22 cellular contexts compared by ENCODE assay signal in the genomic region with DNA sequence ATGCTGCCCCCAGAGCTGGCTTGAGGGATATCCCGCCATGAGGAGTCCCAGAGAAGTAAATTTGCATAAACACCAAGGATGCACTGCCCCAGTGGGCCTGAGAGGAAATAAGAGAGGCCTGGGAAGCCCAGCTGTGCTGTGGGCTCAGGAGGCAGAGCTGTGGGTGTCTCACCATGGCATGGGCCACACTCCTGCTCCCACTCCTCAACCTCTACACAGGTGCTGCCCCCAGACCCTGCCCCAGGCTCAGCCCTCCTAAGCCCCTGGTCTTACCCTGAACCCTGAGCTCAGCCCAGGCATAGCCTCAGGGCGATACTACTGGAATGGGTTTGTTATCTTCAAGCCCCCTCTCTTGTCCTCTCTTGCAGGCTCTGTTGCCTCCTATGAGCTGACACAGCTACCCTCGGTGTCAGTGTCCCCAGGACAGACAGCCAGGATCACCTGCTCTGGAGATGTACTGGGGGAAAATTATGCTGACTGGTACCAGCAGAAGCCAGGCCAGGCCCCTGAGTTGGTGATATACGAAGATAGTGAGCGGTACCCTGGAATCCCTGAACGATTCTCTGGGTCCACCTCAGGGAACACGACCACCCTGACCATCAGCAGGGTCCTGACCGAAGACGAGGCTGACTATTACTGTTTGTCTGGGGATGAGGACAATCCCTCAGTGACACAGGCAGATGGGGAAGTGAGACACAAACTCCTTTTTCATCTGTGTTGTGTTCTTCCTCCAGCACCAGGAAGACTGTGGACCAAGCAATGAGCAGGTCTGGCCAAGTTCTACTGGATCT. TPM values are rescaled to one million over a fixed set of nuclear protein-coding genes. Genes with fewer than 3 reads are reported as not detected.
"Had no signal": no experiment of that assay in that cellular context is flagged by ENCODE, and none has a peak within 500 bp of the region (broad histone marks: within the 10 kb centered on the region; RNA-seq: fewer than 3 reads in every experiment).

No MANE protein-coding gene starts in this region.

- H3K4me1 ChIP-seq: body of pancreas, esophagus squamous epithelium, right atrium auricular region, tibial nerve had no signal

- H3K36me3 Mint-ChIP-seq: immature natural killer cell; naive thymus-derived CD4-positive, alpha-beta T cell; stimulated activated naive B cell treated with anti-CD40 and anti-IgM and Interleukin-4, amounts not matched to agents 10 μg/mL and 1 μg/mL and 100 μg/mL, for 72 hours had no signal

- ATAC-seq: body of pancreas; left cardiac atrium; naive thymus-derived CD4-positive, alpha-beta T cell had no signal

- H3K27me3 Mint-ChIP-seq: stimulated activated naive B cell treated with anti-CD40 and anti-IgM and Interleukin-4, amounts not matched to agents 10 μg/mL and 1 μg/mL and 100 μg/mL, for 72 hours had no signal

- H3K27ac Mint-ChIP-seq: activated T-helper 1 cell treated with anti-CD3 and anti-CD28 coated beads, Interleukin-12 subunit alpha, Interleukin-12 subunit beta, Interleukin-2, Interleukin-4 antibody, amounts not matched to agents 30 ng/mL and 10 ng/mL and 1 ng/mL, durations not matched to agents 14 hours and 24 hours and 36 hours; stimulated activated naive B cell treated with anti-CD40 and anti-IgM and Interleukin-4, amounts not matched to agents 10 μg/mL and 1 μg/mL and 100 μg/mL, for 72 hours had no signal

- H3K9me3 ChIP-seq: body of pancreas, esophagus squamous epithelium, neutrophil, right atrium auricular region, tibial nerve had no signal

- H3K36me3 ChIP-seq: esophagus squamous epithelium, neutrophil, right atrium auricular region, tibial nerve had no signal

- H3K4me1 Mint-ChIP-seq: naive thymus-derived CD4-positive, alpha-beta T cell had no signal

- H3K4me3 ChIP-seq: body of pancreas, esophagus squamous epithelium, lung, right atrium auricular region, smooth muscle cell, tibial nerve had no signal

- H3K27ac ChIP-seq: body of pancreas, esophagus squamous epithelium, neutrophil, right atrium auricular region, tibial nerve had no signal

- H3K27me3 ChIP-seq: body of pancreas, neutrophil, right atrium auricular region, tibial nerve had no signal

- DNase-seq: activated CD4-positive, alpha-beta T cell treated with anti-CD3 and anti-CD28 coated beads, Interleukin-2, amount 50 U/mL, for 4 hours; activated naive CD4-positive, alpha-beta T cell treated with anti-CD3 and anti-CD28 coated beads, Interleukin-2, amount 50 U/mL, for 16 hours; amniotic stem cell; body of pancreas; cerebellar nuclear complex; esophagus squamous epithelium; glutamatergic neuron; immature natural killer cell; left cardiac atrium; naive thymus-derived CD4-positive, alpha-beta T cell; stimulated activated naive B cell treated with anti-CD40 and anti-IgM and Interleukin-4, amounts not matched to agents 10 μg/mL and 1 μg/mL and 100 μg/mL, for 72 hours; T-helper 2 cell had no signal

- H3K4me3 Mint-ChIP-seq: activated T-helper 1 cell treated with anti-CD3 and anti-CD28 coated beads, Interleukin-12 subunit alpha, Interleukin-12 subunit beta, Interleukin-2, Interleukin-4 antibody, amounts not matched to agents 30 ng/mL and 10 ng/mL and 1 ng/mL, durations not matched to agents 14 hours and 24 hours and 36 hours; immature natural killer cell; naive thymus-derived CD4-positive, alpha-beta T cell; stimulated activated naive B cell treated with anti-CD40 and anti-IgM and Interleukin-4, amounts not matched to agents 10 μg/mL and 1 μg/mL and 100 μg/mL, for 72 hours had no signal

- H3K9me3 Mint-ChIP-seq: activated T-helper 1 cell treated with anti-CD3 and anti-CD28 coated beads, Interleukin-12 subunit alpha, Interleukin-12 subunit beta, Interleukin-2, Interleukin-4 antibody, amounts not matched to agents 30 ng/mL and 10 ng/mL and 1 ng/mL, durations not matched to agents 14 hours and 24 hours and 36 hours; immature natural killer cell; naive thymus-derived CD4-positive, alpha-beta T cell; stimulated activated naive B cell treated with anti-CD40 and anti-IgM and Interleukin-4, amounts not matched to agents 10 μg/mL and 1 μg/mL and 100 μg/mL, for 72 hours had no signal

- H3K4me2 ChIP-seq: smooth muscle cell had no signal

RNA-seq across cellular contexts. Expression of gene GGTLC2, which starts 59.9 kb away (rescaled TPM):
- total RNA-seq: activated T-helper 1 cell treated with anti-CD3 and anti-CD28 coated beads, Interleukin-12 subunit alpha, Interleukin-12 subunit beta, Interleukin-2, Interleukin-4 antibody, amounts not matched to agents 30 ng/mL and 10 ng/mL and 1 ng/mL, durations not matched to agents 14 hours and 24 hours and 36 hours; body of pancreas; dermis microvascular lymphatic vessel endothelial cell; esophagus squamous epithelium; left cardiac atrium; mononuclear cell; naive thymus-derived CD4-positive, alpha-beta T cell; posterior vena cava; right atrium auricular region; smooth muscle cell; subcutaneous adipose tissue; tibial nerve had no signal
- polyA plus RNA-seq: immature natural killer cell; naive thymus-derived CD4-positive, alpha-beta T cell; smooth muscle cell had no signal
